Comparison of ENCODE assay signal across 23 cellular contexts in genomic region chr4:77449996-77450395, GRCh38.
A peak's percentile ranks its signal among the peaks of the same experiment; 100 is the strongest.
DNase-seq lines count a peak whose midpoint lies in the region; ATAC-seq and TF ChIP-seq lines count a peak whose summit lies in the region.
"Had no signal": no experiment of that assay in that cellular context is flagged by ENCODE, and none has a peak within 500 bp of the region (broad histone marks: within the 10 kb centered on the region; RNA-seq: fewer than 3 reads in every experiment).

No MANE protein-coding gene starts in this region.

- H3K36me3 ChIP-seq in cardiac muscle cell (no peaks in the 10 kb centered on the region), MG63 (no peaks in the 10 kb centered on the region), upper lobe of right lung (no peaks in the 10 kb centered on the region)
- H3K36me3 ChIP-seq: BE2C; BLaER1 treated with 17β-estradiol and CSF1 and Interleukin-3, amounts not matched to agents 10 nM and 100 nM; HAP-1 had no signal

- H3K27ac ChIP-seq in cardiac muscle cell (no peak overlapping the region), upper lobe of right lung (no peak overlapping the region)
- H3K27ac ChIP-seq: A549; BLaER1 treated with 17β-estradiol and CSF1 and Interleukin-3, amounts not matched to agents 10 nM and 100 nM had no signal

- ATAC-seq in left ventricle myocardium superior (no peak), upper lobe of right lung (peak; percentile 49), GM18907 (IDR thresholded peaks at IDR 0.05; ENCODE audit: unreplicated experiment) (no peak)
- ATAC-seq: A549 had no signal

- no peak for TF ChIP-seq CTCF in cardiac muscle cell (IDR thresholded peaks at IDR 0.05; ENCODE audit: low read depth, low read length)
- TF ChIP-seq CTCF in fibroblast of the aortic adventitia (IDR thresholded peaks at IDR 0.05; ENCODE audit: insufficient read depth, low read length) = no peak
- no peak for TF ChIP-seq CTCF in upper lobe of right lung (IDR thresholded peaks at IDR 0.05)

- DNase-seq in cardiac muscle cell (ENCODE audit: low read depth in 1 of 2, low spot score in 1 of 2) = peak; percentile 25 to 54
- DNase-seq in left ventricle myocardium superior = no peak
- DNase-seq in MG63 = peak; percentile 5
- DNase-seq in fibroblast of the aortic adventitia (ENCODE audit: low read depth) = peak; percentile 46
- no peak for DNase-seq in upper lobe of right lung
- no peak for DNase-seq in effector CD8-positive, alpha-beta T cell (lab: John Stamatoyannopoulos, UW)
- no peak for DNase-seq in pons (ENCODE audit: low spot score)
- DNase-seq: 8988T; ACHN; AML-193; BE2C; CD4-positive, alpha-beta T cell; CD8-positive, alpha-beta memory T cell; DMS 273 treated with DMSO at 0.1 percent for 48 hours; DMS53; DMS79 treated with DMSO at 0.1 percent for 48 hours; GF-D8; GOT3; HFFc6 had no signal

- H3K27me3 ChIP-seq in cardiac muscle cell (peaks cover 5% of the 10 kb centered on the region), MG63 (no peaks in the 10 kb centered on the region), upper lobe of right lung (no peaks in the 10 kb centered on the region)
- H3K27me3 ChIP-seq: BE2C; BLaER1 treated with 17β-estradiol and CSF1 and Interleukin-3, amounts not matched to agents 10 nM and 100 nM had no signal

- H3K9me3 ChIP-seq in cardiac muscle cell (ENCODE audit: low read depth) (no peaks in the 10 kb centered on the region), MG63 (no peaks in the 10 kb centered on the region), upper lobe of right lung (no peaks in the 10 kb centered on the region)
- H3K9me3 ChIP-seq: A549; BE2C; BLaER1 treated with 17β-estradiol and CSF1 and Interleukin-3, amounts not matched to agents 10 nM and 100 nM; HAP-1 had no signal

- H3K4me3 ChIP-seq in cardiac muscle cell (no peak overlapping the region), MG63 (no peak overlapping the region), fibroblast of the aortic adventitia (ENCODE audit: low read depth, low read length) (no peak overlapping the region), upper lobe of right lung (no peak overlapping the region)
- H3K4me3 ChIP-seq: A549; BLaER1 treated with 17β-estradiol and CSF1 and Interleukin-3, amounts not matched to agents 10 nM and 100 nM; HAP-1 had no signal

- H3K4me1 ChIP-seq in cardiac muscle cell (ENCODE audit: low read depth) (no peaks in the 10 kb centered on the region), upper lobe of right lung (no peaks in the 10 kb centered on the region)
- H3K4me1 ChIP-seq: A549; BE2C; BLaER1 treated with 17β-estradiol and CSF1 and Interleukin-3, amounts not matched to agents 10 nM and 100 nM; HAP-1 had no signal

- intact Hi-C loops in left ventricle myocardium superior (cut with micrococcal nuclease) = no loop called here
- intact Hi-C loops in upper lobe of right lung (cut with DNase I) = no loop called here

Comparison
In these comparisons a context has a peak if more than half of its experiments do, and no peak if none do; other contexts are left out.
1. DNase-seq: peak in cardiac muscle cell (2 of 2), MG63 (single experiment) and fibroblast of the aortic adventitia (single experiment); none in left ventricle myocardium superior (single experiment), upper lobe of right lung (single experiment), effector CD8-positive, alpha-beta T cell (single experiment) and pons (single experiment).